9 cellular contexts compared by ENCODE assay signal in genomic region chr3:195540526-195540925, GRCh38. TPM values are rescaled to one million over a fixed set of nuclear protein-coding genes. Genes with fewer than 3 reads are reported as not detected.
DNase-seq lines count a peak whose midpoint lies in the region; ATAC-seq and TF ChIP-seq lines count a peak whose summit lies in the region.
"Had no signal": no experiment of that assay in that cellular context is flagged by ENCODE, and none has a peak within 500 bp of the region (broad histone marks: within the 10 kb centered on the region; RNA-seq: fewer than 3 reads in every experiment).

No MANE protein-coding gene starts in this region.

- peak; percentile 41 for DNase-seq in activated naive CD4-positive, alpha-beta T cell treated with anti-CD3 and anti-CD28 coated beads for 36 hours
- no peak for DNase-seq in activated naive CD4-positive, alpha-beta T cell (lab: John Stamatoyannopoulos, UW)
- DNase-seq in RPMI8226 (peak; percentile 61), hepatocyte (ENCODE audit: low spot score) (no peak), thoracic aorta (ENCODE audit: low spot score) (no peak), cerebellar nuclear complex (lab: John Stamatoyannopoulos, UW) (no peak), aorta (no peak)
- DNase-seq: NCI-H526 treated with DMSO at 0.1 percent for 48 hours had no signal

- intact Hi-C loops in activated naive CD4-positive, alpha-beta T cell treated with anti-CD3 and anti-CD28 coated beads for 36 hours (cut with micrococcal nuclease): loop anchor here (5.0 kb wide), 3 partner anchors 637 to 1053 kb away; partner anchors contain the start of genes ATP13A3 and LSG1
- intact Hi-C loops in aorta (cut with DNase I): loop anchor here in 1 of 2 donors (5.0 kb wide), 1 partner anchor 98 kb away; the partner anchor contains the start of gene ACAP2

- no peaks in the 10 kb centered on the region for H3K9me3 ChIP-seq in hepatocyte (ENCODE audit: low read depth)
- H3K9me3 ChIP-seq in thoracic aorta: no peaks in the 10 kb centered on the region
- H3K9me3 ChIP-seq in aorta (ENCODE audit: control insufficient read depth, low read length): no peaks in the 10 kb centered on the region

- H3K79me2 ChIP-seq in hepatocyte: peaks cover 73% of the 10 kb centered on the region

- H3K4me1 ChIP-seq in hepatocyte (ENCODE audit: insufficient read depth) (peaks cover 17% of the 10 kb centered on the region), thoracic aorta (ENCODE audit: control insufficient read depth in 1 of 2, low read depth in 2 of 2) (peaks cover 35 to 52% of the 10 kb centered on the region in 2 donors), aorta (ENCODE audit: control insufficient read depth in 1 of 2, insufficient read depth in 2 of 2, low read length in 2 of 2) (peaks cover 2 to 6% of the 10 kb centered on the region in 2 donors)

- H3K36me3 Mint-ChIP-seq in activated naive CD4-positive, alpha-beta T cell treated with anti-CD3 and anti-CD28 coated beads for 36 hours (ENCODE audit: low read depth): peaks cover 23% of the 10 kb centered on the region

- peaks cover 58% of the 10 kb centered on the region for H4K20me1 ChIP-seq in hepatocyte (ENCODE audit: insufficient read depth, poor library complexity, severe bottlenecking)

- no peaks in the 10 kb centered on the region for H3K9me2 ChIP-seq in hepatocyte (replicated peaks; ENCODE audit: insufficient read depth)

- no peak overlapping the region for H2AFZ ChIP-seq in hepatocyte

- peak overlapping the region; percentile 88 for H3K4me3 Mint-ChIP-seq in activated naive CD4-positive, alpha-beta T cell treated with anti-CD3 and anti-CD28 coated beads for 36 hours

- ATAC-seq in thoracic aorta (ENCODE audit: insufficient number of reproducible peaks, low FRiP score, low read depth) (no peak), GM19467 (IDR thresholded peaks at IDR 0.05; ENCODE audit: unreplicated experiment) (no peak), aorta (ENCODE audit: low FRiP score) (no peak)

- H3K4me3 ChIP-seq in hepatocyte (no peak overlapping the region), thoracic aorta (peak overlapping the region; percentile 87), aorta (ENCODE audit: low read length in 2 of 2) (no peak overlapping the region)

- H3K36me3 ChIP-seq in hepatocyte (replicated peaks; ENCODE audit: insufficient read depth, low read depth) (no peaks in the 10 kb centered on the region), thoracic aorta (no peaks in the 10 kb centered on the region), aorta (ENCODE audit: control insufficient read depth in 1 of 2, insufficient read depth in 2 of 2, low read length in 1 of 2) (no peaks in the 10 kb centered on the region)

- H3K27ac ChIP-seq in hepatocyte (no peak overlapping the region), thoracic aorta (no peak overlapping the region), aorta (ENCODE audit: low read depth in 1 of 2, low read length in 2 of 2) (no peak overlapping the region)

- H3K27ac Mint-ChIP-seq in activated naive CD4-positive, alpha-beta T cell treated with anti-CD3 and anti-CD28 coated beads for 36 hours: peak overlapping the region; percentile 94

- H3K4me1 Mint-ChIP-seq in activated naive CD4-positive, alpha-beta T cell treated with anti-CD3 and anti-CD28 coated beads for 36 hours (ENCODE audit: low read depth): peaks cover 51% of the 10 kb centered on the region

- 83% methylated on average over 5 of the region's 5 CpGs for WGBS in hepatocyte (ENCODE audit: low lambda C conversion rate, missing lambda C conversion rate)
- 72 to 81% methylated on average over 5 of the region's 5 CpGs for WGBS in aorta, 2 donors

- no peak for TF ChIP-seq CTCF in hepatocyte (IDR thresholded peaks at IDR 0.05; ENCODE audit: poor library complexity)
- no peak for TF ChIP-seq CTCF in thoracic aorta (IDR thresholded peaks at IDR 0.05)

- H3K27me3 Mint-ChIP-seq in activated naive CD4-positive, alpha-beta T cell treated with anti-CD3 and anti-CD28 coated beads for 36 hours (ENCODE audit: low read depth): no peaks in the 10 kb centered on the region

- peak overlapping the region; percentile 77 for H3K4me2 ChIP-seq in hepatocyte

- no peaks in the 10 kb centered on the region for H3K9me3 Mint-ChIP-seq in activated naive CD4-positive, alpha-beta T cell treated with anti-CD3 and anti-CD28 coated beads for 36 hours

- H3K27me3 ChIP-seq in hepatocyte (no peaks in the 10 kb centered on the region), thoracic aorta (replicated peaks; ENCODE audit: insufficient read depth) (no peaks in the 10 kb centered on the region), aorta (ENCODE audit: control insufficient read depth in 1 of 2, insufficient read depth in 2 of 2, low read length in 1 of 2) (no peaks in the 10 kb centered on the region)

- CTCF ChIA-PET in activated naive CD4-positive, alpha-beta T cell treated with anti-CD3 and anti-CD28 coated beads for 36 hours (lab: Charles Lee): interaction anchor here (4.2 kb wide), 1 partner anchor 270 kb away, joined by 22 read pairs; the partner anchor contains the start of gene XXYLT1

RNA-seq across cellular contexts. Expression of gene PPP1R2, which starts 2.6 kb away (rescaled TPM):
- total RNA-seq in activated naive CD4-positive, alpha-beta T cell treated with anti-CD3 and anti-CD28 coated beads for 36 hours: 100 to 1,000 TPM in 1 of 2 experiments, 10 to 100 TPM in 1; 99.7 to 105 TPM
- total RNA-seq in hepatocyte: 53.4 and 77.6 TPM in 2 replicates
- 38.1 and 49.1 TPM in 2 replicates for polyA plus RNA-seq in hepatocyte
- 10 to 100 TPM; 55.6 to 69.0 TPM for total RNA-seq in thoracic aorta
- total RNA-seq in aorta: 10 to 100 TPM; 53.0 to 55.4 TPM
- 10 to 100 TPM; 31.3 to 50.0 TPM for polyA plus RNA-seq in aorta

RNA-seq across cellular contexts. Expression of gene APOD, which starts 43.2 kb away (rescaled TPM):
- under 1 TPM in 1 of 2 experiments, not detected in 1; 0.44 TPM for total RNA-seq in activated naive CD4-positive, alpha-beta T cell treated with anti-CD3 and anti-CD28 coated beads for 36 hours
- total RNA-seq in hepatocyte (9.6 and 11.2 TPM in 2 replicates), thoracic aorta (100 to 1,000 TPM; 135 to 153 TPM), aorta (100 to 1,000 TPM; 301 to 596 TPM)
- polyA plus RNA-seq in hepatocyte (27.9 and 32.9 TPM in 2 replicates), aorta (10 to 100 TPM in 1 of 2 donors, 1 to 10 TPM in 1; 6.4 to 17.3 TPM)

Comparison
In these comparisons a context has a peak if more than half of its experiments do, and no peak if none do; other contexts are left out.
1. DNase-seq: peak in activated naive CD4-positive, alpha-beta T cell treated with anti-CD3 and anti-CD28 coated beads for 36 hours (single experiment) and RPMI8226 (single experiment); none in activated naive CD4-positive, alpha-beta T cell (0 of 4), hepatocyte (single experiment), thoracic aorta (single experiment), cerebellar nuclear complex (0 of 2) and aorta (0 of 2).
2. RNA of gene APOD, which starts 43.2 kb away (total RNA-seq): 301 to 596 TPM in aorta and 135 to 153 TPM in thoracic aorta; 9.6 to 11.2 TPM in hepatocyte and 0.44 TPM in activated naive CD4-positive, alpha-beta T cell treated with anti-CD3 and anti-CD28 coated beads for 36 hours; every median in the first group is over 10 times any median in the second.